Comparison of ENCODE assay signal across 35 cellular contexts in genomic region chr10:69445094-69445493, GRCh38. TPM values are rescaled to one million over a fixed set of nuclear protein-coding genes. Genes with fewer than 3 reads are reported as not detected.
DNase-seq lines count a peak whose midpoint lies in the region; ATAC-seq, FAIRE-seq and TF ChIP-seq lines count a peak whose summit lies in the region.
"Had no signal": no experiment of that assay in that cellular context is flagged by ENCODE, and none has a peak within 500 bp of the region (broad histone marks: within the 10 kb centered on the region; RNA-seq: fewer than 3 reads in every experiment).

No MANE protein-coding gene starts in this region.

- no peak for TF ChIP-seq CTCF in HFFc6 (IDR thresholded peaks at IDR 0.05)
- TF ChIP-seq CTCF in ascending aorta (IDR thresholded peaks at IDR 0.05), result no peak
- TF ChIP-seq CTCF in kidney (IDR thresholded peaks at IDR 0.05; ENCODE audit: borderline replicate concordance, extremely low read depth, insufficient read depth), result no peak

- H3K27ac Mint-ChIP-seq in HFFc6, result peak overlapping the region; percentile 14; the same call in 1 of the 2 replicates
- H3K27ac Mint-ChIP-seq: endodermal cell; neural progenitor cell; stimulated activated naive CD8-positive, alpha-beta T cell treated with anti-CD3 and anti-CD28 coated beads, Interleukin-15, amount 100 ng/mL, for 72 hours had no signal

- H3K9ac ChIP-seq in kidney (ENCODE audit: low read length in 2 of 2), result no peak overlapping the region
- H3K9ac ChIP-seq: neural progenitor cell had no signal

- no peak overlapping the region for H3K27ac ChIP-seq in ascending aorta
- H3K27ac ChIP-seq in kidney (ENCODE audit: low read depth in 2 of 2, low read length in 2 of 2), result no peak overlapping the region
- H3K27ac ChIP-seq: coronary artery, neural progenitor cell, SK-N-MC had no signal

- no peaks in the 10 kb centered on the region for H3K36me3 Mint-ChIP-seq in HFFc6 (ENCODE audit: low read depth)
- H3K36me3 Mint-ChIP-seq: CD14-positive monocyte, neural progenitor cell had no signal

- DNase-seq in ACHN, result peak; percentile 30
- no peak for DNase-seq in HFFc6
- DNase-seq in amniotic epithelial cell (ENCODE audit: low read depth), result peak; percentile 37
- peak; percentile 7 for DNase-seq in posterior vena cava (ENCODE audit: low spot score)
- DNase-seq in NCI-H82 treated with DMSO at 0.1 percent for 48 hours (lab: John Stamatoyannopoulos, UW; ENCODE audit: unreplicated experiment), result no peak
- no peak for DNase-seq in ascending aorta (ENCODE audit: low spot score in 2 of 2)
- no peak for DNase-seq in kidney
- DNase-seq: activated CD4-positive, alpha-beta T cell treated with anti-CD3 and anti-CD28 coated beads for 4 hours; activated CD8-positive, alpha-beta memory T cell treated with anti-CD3 and anti-CD28 coated beads for 24 hours; activated gamma-delta T cell treated with Interleukin-2 at 50 U/mL for 16 hours; activated T-cell treated with anti-CD3 and anti-CD28 coated beads, Interleukin-2, amount 50 U/mL, for 1 hour; DMS 273 treated with DMSO at 0.1 percent for 48 hours; endodermal cell; esophagus squamous epithelium; GDM1; islet precursor cell; NCI-H1105; NCI-H1930; NCI-H526; posterior cingulate gyrus; RPMI8226; stimulated activated naive CD8-positive, alpha-beta T cell treated with anti-CD3 and anti-CD28 coated beads, Interleukin-15, amount 100 ng/mL, for 72 hours; transverse colon had no signal

- in situ Hi-C loops in ACHN (cut with HindIII; ENCODE audit: low pct_ligation_motif_present, low pct_unique_long_range_greater_than_20kb, low sequenced_read_pairs), result no loop called here

- intact Hi-C loops in posterior vena cava (cut with DNase I) (loop anchor here in 1 of 2 donors (5.0 kb wide), 1 partner anchor 57 kb away; no protein-coding TSS in a partner anchor), ascending aorta (cut with DNase I) (no loop called here), kidney (cut with DNase I) (no loop called here)

- no peak for ATAC-seq in GM18520 (IDR thresholded peaks at IDR 0.05; ENCODE audit: unreplicated experiment)
- ATAC-seq: gastroesophageal sphincter; HepG2; stimulated activated naive CD8-positive, alpha-beta T cell treated with anti-CD3 and anti-CD28 coated beads, Interleukin-15, amount 100 ng/mL, for 72 hours had no signal

- H3K27me3 ChIP-seq in ascending aorta, result no peaks in the 10 kb centered on the region
- H3K27me3 ChIP-seq: esophagus squamous epithelium, gastroesophageal sphincter, neural progenitor cell, transverse colon had no signal

- H3K4me1 Mint-ChIP-seq in HFFc6 (ENCODE audit: low read depth), result peaks cover 74% of the 10 kb centered on the region

- no peak for FAIRE-seq in kidney (lab: Jason Lieb, UNC)
- FAIRE-seq: bronchial epithelial cell, GM18507, HepG2 had no signal

- no peaks in the 10 kb centered on the region for H3K9me3 ChIP-seq in ascending aorta
- no peaks in the 10 kb centered on the region for H3K9me3 ChIP-seq in kidney (ENCODE audit: control insufficient read depth in 1 of 2, low read length in 2 of 2)
- H3K9me3 ChIP-seq: esophagus squamous epithelium, gastroesophageal sphincter, transverse colon had no signal

- no peak overlapping the region for H3K4me3 ChIP-seq in ascending aorta
- no peak overlapping the region for H3K4me3 ChIP-seq in kidney (ENCODE audit: low read length in 2 of 2)
- H3K4me3 ChIP-seq: coronary artery, esophagus squamous epithelium, gastroesophageal sphincter, neural progenitor cell, SK-N-MC, transverse colon had no signal

- peaks cover 2% of the 10 kb centered on the region for H3K27me3 Mint-ChIP-seq in HFFc6 (ENCODE audit: insufficient read depth)
- H3K27me3 Mint-ChIP-seq: stimulated activated naive CD8-positive, alpha-beta T cell treated with anti-CD3 and anti-CD28 coated beads, Interleukin-15, amount 100 ng/mL, for 72 hours had no signal

- H3K4me1 ChIP-seq in ascending aorta (no peaks in the 10 kb centered on the region), kidney (ENCODE audit: control insufficient read depth in 1 of 2, insufficient read depth in 1 of 2, low read depth in 1 of 2, low read length in 2 of 2) (peaks cover 0 to 2% of the 10 kb centered on the region in 2 donors)
- H3K4me1 ChIP-seq: neural progenitor cell had no signal

- no peak overlapping the region for H3K4me3 Mint-ChIP-seq in HFFc6
- H3K4me3 Mint-ChIP-seq: CD14-positive monocyte; endodermal cell; neural progenitor cell; stimulated activated naive CD8-positive, alpha-beta T cell treated with anti-CD3 and anti-CD28 coated beads, Interleukin-15, amount 100 ng/mL, for 72 hours had no signal

- H3K9me3 Mint-ChIP-seq in HFFc6, result 0 out of 2 replicates have a peak, but pooled peaks cover 3% of the 10 kb centered on the region
- H3K9me3 Mint-ChIP-seq: neural progenitor cell; stimulated activated naive CD8-positive, alpha-beta T cell treated with anti-CD3 and anti-CD28 coated beads, Interleukin-15, amount 100 ng/mL, for 72 hours had no signal

- H3K36me3 ChIP-seq in ascending aorta, result no peaks in the 10 kb centered on the region
- no peaks in the 10 kb centered on the region for H3K36me3 ChIP-seq in kidney (ENCODE audit: control insufficient read depth in 1 of 2, insufficient read depth in 2 of 2, low read length in 2 of 2)
- H3K36me3 ChIP-seq: esophagus squamous epithelium, gastroesophageal sphincter, neural progenitor cell, transverse colon had no signal

RNA-seq across cellular contexts. Expression of gene TSPAN15, which starts 6.2 kb away (rescaled TPM):
- 1 to 10 TPM; 1.8 to 4.0 (median 2.1) TPM for total RNA-seq in HFFc6 (2021; fragmentation: NEBNext Ultra II Directional; extraction: Animal tissue kit (Norgen Biotek cat#: 25700))
- total RNA-seq in posterior vena cava (10 to 100 TPM; 44.6 to 45.6 TPM), ascending aorta (31.9 TPM), kidney (65.4 TPM)
- 28.2 TPM for polyA plus RNA-seq in kidney (ENCODE audit: insufficient read depth, low read depth, low replicate concordance)
- total RNA-seq: H4 had no signal

RNA-seq across cellular contexts. Expression of gene TACR2, which starts 28.4 kb away (rescaled TPM):
- total RNA-seq in HFFc6 (2021; fragmentation: NEBNext Ultra II Directional; extraction: Animal tissue kit (Norgen Biotek cat#: 25700)), result not detected
- 1 to 10 TPM in 1 of 2 donors, under 1 TPM in 1; 0.71 to 3.0 TPM for total RNA-seq in posterior vena cava
- total RNA-seq in ascending aorta, result not detected
- 0.38 TPM for total RNA-seq in kidney
- polyA plus RNA-seq in kidney (ENCODE audit: insufficient read depth, low read depth, low replicate concordance), result 0.37 TPM
- total RNA-seq: endodermal cell; H4; HepG2; T-helper 2 cell treated with Interferon-gamma antibody and Interleukin-4, amounts not matched to agents 100 ng/mL and 5 ng/mL, for 36 hours had no signal
- polyA plus RNA-seq: AG04450 had no signal

Comparison
In these comparisons a context has a peak if more than half of its experiments do, and no peak if none do; other contexts are left out.
1. DNase-seq: peak in ACHN (single experiment), amniotic epithelial cell (single experiment) and posterior vena cava (single experiment); none in HFFc6 (single experiment), NCI-H82 treated with DMSO at 0.1 percent for 48 hours (single experiment), ascending aorta (0 of 2) and kidney (single experiment).